ENCODE assay signal across 14 cellular contexts in the genomic region with DNA sequence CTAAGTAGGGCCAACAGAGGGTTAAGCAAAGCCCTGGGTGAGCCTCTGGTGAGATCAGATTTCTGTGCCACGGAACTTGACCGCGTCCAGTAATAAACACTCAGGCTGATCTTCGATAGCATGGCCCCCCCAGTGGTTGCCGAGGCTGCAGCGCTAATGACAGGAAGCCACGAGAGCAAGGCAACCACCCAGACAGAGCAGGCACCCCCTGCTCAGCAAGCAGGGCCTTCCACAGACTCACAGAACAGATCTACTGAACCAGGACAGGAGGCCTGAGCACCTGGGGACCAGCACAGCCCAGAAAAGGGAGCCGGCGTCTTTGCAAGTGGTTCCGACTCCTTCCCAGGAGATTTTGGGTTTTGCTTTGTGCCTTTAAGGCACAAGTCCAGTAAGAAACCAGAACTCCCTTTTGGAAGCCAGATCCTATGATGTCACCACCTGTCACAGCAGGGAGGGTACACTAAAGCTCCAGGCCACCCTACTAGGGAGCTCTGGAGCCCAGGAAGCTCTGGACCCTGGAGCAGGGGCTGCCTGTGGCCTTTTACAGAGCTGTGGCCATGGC. TPM values are rescaled to one million over a fixed set of nuclear protein-coding genes. Genes with fewer than 3 reads are reported as not detected.
DNase-seq lines count a peak whose midpoint lies in the region; ATAC-seq lines count a peak whose summit lies in the region.
"Had no signal": no experiment of that assay in that cellular context is flagged by ENCODE, and none has a peak within 500 bp of the region (broad histone marks: within the 10 kb centered on the region; RNA-seq: fewer than 3 reads in every experiment).

No MANE protein-coding gene starts in this region.

- peak overlapping the region in 10 of 11 experiments; percentile 20 to 90 (median 60); a peak in 19 of 22 replicates for H3K4me2 ChIP-seq in BLaER1 treated with 17β-estradiol and CSF1 and Interleukin-3, amounts not matched to agents 10 nM and 100 nM

- peaks cover 0 to 99% (median 8%) of the 10 kb centered on the region in 11 experiments; a peak in 11 of 22 replicates for H4K20me1 ChIP-seq in BLaER1 treated with 17β-estradiol and CSF1 and Interleukin-3, amounts not matched to agents 10 nM and 100 nM

- peaks cover 15 to 71% (median 52%) of the 10 kb centered on the region in 10 experiments; a peak in 19 of 20 replicates for H3K4me1 ChIP-seq in BLaER1 treated with 17β-estradiol and CSF1 and Interleukin-3, amounts not matched to agents 10 nM and 100 nM
- peaks cover 94 to 97% of the 10 kb centered on the region in 2 donors for H3K4me1 ChIP-seq in naive thymus-derived CD4-positive, alpha-beta T cell (ENCODE audit: control insufficient read depth in 2 of 2, insufficient read depth in 2 of 2, low read length in 2 of 2)
- H3K4me1 ChIP-seq: Caco-2, left ventricle myocardium inferior had no signal

- peak overlapping the region in 4 of 11 experiments; percentile 3 to 37 (median 25); a peak in 3 of 22 replicates for H3K9ac ChIP-seq in BLaER1 treated with 17β-estradiol and CSF1 and Interleukin-3, amounts not matched to agents 10 nM and 100 nM

- peak overlapping the region; percentile 96 for H3K4me3 Mint-ChIP-seq in activated T-helper 17 cell treated with anti-CD3 and anti-CD28 coated beads, Interleukin-2, amount 50 U/mL, for 72 hours
- peak overlapping the region; percentile 79 to 94 (median 86) for H3K4me3 Mint-ChIP-seq in naive thymus-derived CD4-positive, alpha-beta T cell

- no peaks in the 10 kb centered on the region for H3K9me3 Mint-ChIP-seq in activated T-helper 17 cell treated with anti-CD3 and anti-CD28 coated beads, Interleukin-2, amount 50 U/mL, for 72 hours
- peaks cover 0 to 28% (median 0%) of the 10 kb centered on the region in 11 donors for H3K9me3 Mint-ChIP-seq in naive thymus-derived CD4-positive, alpha-beta T cell

- POLR2A ChIA-PET in naive thymus-derived CD4-positive, alpha-beta T cell (lab: Charles Lee) = interaction anchor here (0.6 to 69.0 kb wide), 7 partner anchors 2 to 1425 kb away, joined by 3 to 2458 read pairs (median 7); a partner anchor contains a TSS

- peaks cover 0 to 23% (median 5%) of the 10 kb centered on the region in 11 experiments; a peak in 16 of 22 replicates for H3K27me3 ChIP-seq in BLaER1 treated with 17β-estradiol and CSF1 and Interleukin-3, amounts not matched to agents 10 nM and 100 nM
- H3K27me3 ChIP-seq in naive thymus-derived CD4-positive, alpha-beta T cell (ENCODE audit: control insufficient read depth in 2 of 2, insufficient read depth in 2 of 2, low read length in 2 of 2) = no peaks in the 10 kb centered on the region

- peak overlapping the region in 4 of 11 experiments; percentile 1 to 39 (median 24); a peak in 4 of 22 replicates for H3K27ac ChIP-seq in BLaER1 treated with 17β-estradiol and CSF1 and Interleukin-3, amounts not matched to agents 10 nM and 100 nM
- H3K27ac ChIP-seq in naive thymus-derived CD4-positive, alpha-beta T cell (ENCODE audit: low read depth, low read length) = peak overlapping the region; percentile 98
- H3K27ac ChIP-seq: gastrocnemius medialis, left ventricle myocardium inferior, tibial nerve had no signal

- DNase-seq in H4 (ENCODE audit: low spot score) (peak; percentile 88), AML-193 (lab: John Stamatoyannopoulos, UW) (no peak), ureter (ENCODE audit: low spot score) (no peak)
- peak in 4 of 9 donors; percentile 54 to 65 (median 60) for DNase-seq in naive thymus-derived CD4-positive, alpha-beta T cell
- DNase-seq: Caco-2, gastrocnemius medialis, left ventricle myocardium inferior, NCI-H1694, T1000 had no signal

- ATAC-seq in activated T-helper 17 cell treated with anti-CD3 and anti-CD28 coated beads, Interleukin-2, amount 50 U/mL, for 72 hours (replicated peaks) = no peak
- peak; percentile 46 for ATAC-seq in naive thymus-derived CD4-positive, alpha-beta T cell
- ATAC-seq in HG02763 (IDR thresholded peaks at IDR 0.05; ENCODE audit: unreplicated experiment) = no peak
- no peak for ATAC-seq in GM19455 (IDR thresholded peaks at IDR 0.05; ENCODE audit: unreplicated experiment)

- H3K9me3 ChIP-seq in BLaER1 treated with 17β-estradiol and CSF1 and Interleukin-3, amounts not matched to agents 10 nM and 100 nM (replicated peaks in 1 of 11) = peaks cover 0 to 15% (median under 1%) of the 10 kb centered on the region in 11 experiments; a peak in 10 of 22 replicates
- no peaks in the 10 kb centered on the region for H3K9me3 ChIP-seq in naive thymus-derived CD4-positive, alpha-beta T cell (ENCODE audit: control insufficient read depth in 2 of 3, low read length in 3 of 3)
- H3K9me3 ChIP-seq: Caco-2, gastrocnemius medialis had no signal

- intact Hi-C loops in naive thymus-derived CD4-positive, alpha-beta T cell (cut with micrococcal nuclease) = loop anchor here (1.0 to 10.0 kb wide), 7 partner anchors 12 to 1091 kb away; a partner anchor contains a TSS

- no peak overlapping the region for H3K4me3 ChIP-seq in BLaER1 treated with 17β-estradiol and CSF1 and Interleukin-3, amounts not matched to agents 10 nM and 100 nM
- H3K4me3 ChIP-seq in naive thymus-derived CD4-positive, alpha-beta T cell (ENCODE audit: low read length) = peak overlapping the region; percentile 27
- H3K4me3 ChIP-seq: gastrocnemius medialis, left ventricle myocardium inferior, tibial nerve had no signal

- H3K36me3 ChIP-seq in BLaER1 treated with 17β-estradiol and CSF1 and Interleukin-3, amounts not matched to agents 10 nM and 100 nM = peaks cover 0 to 12% (median 0%) of the 10 kb centered on the region in 11 experiments; a peak in 3 of 22 replicates
- H3K36me3 ChIP-seq in naive thymus-derived CD4-positive, alpha-beta T cell (ENCODE audit: control insufficient read depth in 2 of 3, insufficient read depth in 3 of 3, low read length in 3 of 3) = peaks cover 8 to 53% (median 24%) of the 10 kb centered on the region in 3 experiments
- H3K36me3 ChIP-seq: gastrocnemius medialis, left ventricle myocardium inferior, tibial nerve had no signal

- H3K27me3 Mint-ChIP-seq in activated T-helper 17 cell treated with anti-CD3 and anti-CD28 coated beads, Interleukin-2, amount 50 U/mL, for 72 hours = no peaks in the 10 kb centered on the region
- no peaks in the 10 kb centered on the region for H3K27me3 Mint-ChIP-seq in naive thymus-derived CD4-positive, alpha-beta T cell

- H3K36me3 Mint-ChIP-seq in activated T-helper 17 cell treated with anti-CD3 and anti-CD28 coated beads, Interleukin-2, amount 50 U/mL, for 72 hours (ENCODE audit: low read depth) = peaks cover 93% of the 10 kb centered on the region
- peaks cover 10 to 52% (median 39%) of the 10 kb centered on the region in 5 donors for H3K36me3 Mint-ChIP-seq in naive thymus-derived CD4-positive, alpha-beta T cell

- CTCF ChIA-PET in naive thymus-derived CD4-positive, alpha-beta T cell (lab: Charles Lee) = interaction anchor here (0.7 to 4.1 kb wide), 14 partner anchors 8 to 1094 kb away, joined by 3 to 14 read pairs (median 5); no protein-coding TSS in a partner anchor

- H3K27ac Mint-ChIP-seq in activated T-helper 17 cell treated with anti-CD3 and anti-CD28 coated beads, Interleukin-2, amount 50 U/mL, for 72 hours = peak overlapping the region; percentile 98
- H3K27ac Mint-ChIP-seq in naive thymus-derived CD4-positive, alpha-beta T cell = peak overlapping the region; percentile 94 to 100 (median 99)

- peaks cover 75% of the 10 kb centered on the region for H3K4me1 Mint-ChIP-seq in activated T-helper 17 cell treated with anti-CD3 and anti-CD28 coated beads, Interleukin-2, amount 50 U/mL, for 72 hours
- peaks cover 64 to 96% (median 92%) of the 10 kb centered on the region in 7 donors for H3K4me1 Mint-ChIP-seq in naive thymus-derived CD4-positive, alpha-beta T cell

RNA-seq across cellular contexts. Expression of a gene that starts 42.3 kb away (rescaled TPM):
- total RNA-seq in H4 (2014; rRNA removed; shearing (Covaris generic)) = 0.90 and 1.4 TPM in 2 replicates
- 10 to 100 TPM; 51.4 to 52.9 TPM for total RNA-seq in activated T-helper 17 cell treated with anti-CD3 and anti-CD28 coated beads, Interleukin-2, amount 50 U/mL, for 72 hours
- total RNA-seq in naive thymus-derived CD4-positive, alpha-beta T cell = 100 to 1,000 TPM in 4 of 5 experiments, 10 to 100 TPM in 1; 96.3 to 269 (median 223) TPM
- polyA plus RNA-seq in naive thymus-derived CD4-positive, alpha-beta T cell = 10 to 100 TPM; 10.9 to 11.6 TPM
- 8.4 TPM for total RNA-seq in ureter
